In the genomic region with DNA sequence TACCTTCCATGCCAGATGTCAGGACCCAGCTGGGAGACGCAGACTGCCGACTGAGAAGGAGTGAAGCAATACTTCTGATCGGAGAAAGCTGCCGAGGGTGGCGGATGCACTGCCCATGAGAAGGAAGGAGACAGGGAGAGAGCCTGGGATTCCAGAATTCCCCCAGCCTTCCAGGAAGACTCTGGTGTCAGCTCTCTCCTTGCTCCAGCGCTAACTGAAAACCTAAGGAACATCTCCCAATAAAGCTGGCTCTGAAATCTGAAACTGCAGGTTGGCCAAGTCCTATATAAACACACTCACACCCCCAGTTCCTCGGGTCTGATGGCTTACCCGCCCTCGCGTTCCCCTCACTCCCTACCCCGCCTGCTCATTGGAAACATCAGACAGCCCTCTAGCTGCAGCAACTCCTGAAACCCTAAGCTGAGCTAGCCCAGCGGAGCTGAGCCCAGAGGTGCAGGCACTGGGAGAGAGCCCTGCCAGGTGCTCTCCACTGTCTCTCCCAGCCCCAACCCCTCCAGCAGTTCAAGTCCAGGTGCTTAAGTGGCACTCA, we compare ENCODE assay signal across 9 cellular contexts. TPM values are rescaled to one million over a fixed set of nuclear protein-coding genes. Genes with fewer than 3 reads are reported as not detected.
A peak's percentile ranks its signal among the peaks of the same experiment; 100 is the strongest.
DNase-seq lines count a peak whose midpoint lies in the region; ATAC-seq and TF ChIP-seq lines count a peak whose summit lies in the region.
"Had no signal": no experiment of that assay in that cellular context is flagged by ENCODE, and none has a peak within 500 bp of the region (broad histone marks: within the 10 kb centered on the region; RNA-seq: fewer than 3 reads in every experiment).

No MANE protein-coding gene starts in this region.

- H3K4me3 ChIP-seq in HFF-Myc (replicated peaks; ENCODE audit: low read depth, low read length): peak overlapping the region; percentile 5
- no peak overlapping the region for H3K4me3 ChIP-seq in PC-3 (ENCODE audit: low read length)
- no peak overlapping the region for H3K4me3 ChIP-seq in hepatocyte
- peak overlapping the region; percentile 34 for H3K4me3 ChIP-seq in skeletal muscle cell (ENCODE audit: low read depth, low read length)

- H3K9me2 ChIP-seq in PC-3 (replicated peaks; ENCODE audit: low read length) (no peaks in the 10 kb centered on the region), hepatocyte (replicated peaks; ENCODE audit: insufficient read depth) (no peaks in the 10 kb centered on the region)

- no peaks in the 10 kb centered on the region for H3K36me3 Mint-ChIP-seq in stimulated activated memory B cell treated with anti-CD40 and anti-IgM and Interleukin-4, amounts not matched to agents 10 μg/mL and 1 μg/mL and 100 μg/mL, for 72 hours
- no peaks in the 10 kb centered on the region for H3K36me3 Mint-ChIP-seq in natural killer cell treated with Interleukin-12 subunit alpha and Interleukin-12 subunit beta and Interleukin-15 and Interleukin-18, amount 100 ng/mL, for 72 hours

- H3F3A ChIP-seq in PC-3 (ENCODE audit: low read length, unreplicated experiment): no peaks in the 10 kb centered on the region

- no peaks in the 10 kb centered on the region for H3K9me3 ChIP-seq in PC-3 (ENCODE audit: low read length)
- H3K9me3 ChIP-seq in hepatocyte (ENCODE audit: low read depth): no peaks in the 10 kb centered on the region

- intact Hi-C loops in PC-3 (cut with micrococcal nuclease): no loop called here

- BruUV-seq in PC-3 (replicated peaks; lab: Mats Ljungman, UMichigan): no TSS peak

- H3K9me3 Mint-ChIP-seq in stimulated activated memory B cell treated with anti-CD40 and anti-IgM and Interleukin-4, amounts not matched to agents 10 μg/mL and 1 μg/mL and 100 μg/mL, for 72 hours: no peaks in the 10 kb centered on the region
- no peaks in the 10 kb centered on the region for H3K9me3 Mint-ChIP-seq in natural killer cell treated with Interleukin-12 subunit alpha and Interleukin-12 subunit beta and Interleukin-15 and Interleukin-18, amount 100 ng/mL, for 72 hours
- H3K9me3 Mint-ChIP-seq: activated CD8-positive, alpha-beta T cell treated with anti-CD3 and anti-CD28 coated beads for 36 hours had no signal

- CTCF ChIA-PET in PC-3 (lab: Charles Lee): no interaction called here

- H3K36me3 ChIP-seq in PC-3 (ENCODE audit: low read depth, low read length): no peaks in the 10 kb centered on the region
- no peaks in the 10 kb centered on the region for H3K36me3 ChIP-seq in hepatocyte (replicated peaks; ENCODE audit: insufficient read depth, low read depth)

- peaks cover 20% of the 10 kb centered on the region for H3K4me1 ChIP-seq in PC-3 (ENCODE audit: insufficient read depth, low read length)
- H3K4me1 ChIP-seq in hepatocyte (ENCODE audit: insufficient read depth): peaks cover 12% of the 10 kb centered on the region

- ATAC-seq in PC-3 (peak; percentile 21; the same call in 1 of the 2 replicates), HG03457 (IDR thresholded peaks at IDR 0.05; ENCODE audit: unreplicated experiment) (no peak)
- no peak for ATAC-seq in stimulated activated memory B cell treated with anti-CD40 and anti-IgM and Interleukin-4, amounts not matched to agents 10 μg/mL and 1 μg/mL and 100 μg/mL, for 72 hours
- ATAC-seq in natural killer cell treated with Interleukin-12 subunit alpha and Interleukin-12 subunit beta and Interleukin-15 and Interleukin-18, amount 100 ng/mL, for 72 hours: no peak
- ATAC-seq: activated CD8-positive, alpha-beta T cell treated with anti-CD3 and anti-CD28 coated beads for 36 hours had no signal

- H3K4me2 ChIP-seq in PC-3 (ENCODE audit: low read length) (no peak overlapping the region), hepatocyte (peak overlapping the region; percentile 74)

- no peak overlapping the region for H3K27ac ChIP-seq in PC-3 (ENCODE audit: low read length)
- H3K27ac ChIP-seq in hepatocyte: peak overlapping the region; percentile 41

- no peak overlapping the region for H3K9ac ChIP-seq in PC-3 (ENCODE audit: low read length)

- H3K27me3 Mint-ChIP-seq in stimulated activated memory B cell treated with anti-CD40 and anti-IgM and Interleukin-4, amounts not matched to agents 10 μg/mL and 1 μg/mL and 100 μg/mL, for 72 hours: peaks cover 26% of the 10 kb centered on the region
- peaks cover 34 to 56% of the 10 kb centered on the region in 2 donors for H3K27me3 Mint-ChIP-seq in natural killer cell treated with Interleukin-12 subunit alpha and Interleukin-12 subunit beta and Interleukin-15 and Interleukin-18, amount 100 ng/mL, for 72 hours

- DNase-seq in HFF-Myc (ENCODE audit: extremely low read depth, low read depth): no peak
- DNase-seq in PC-3: no peak
- DNase-seq in hepatocyte (ENCODE audit: low spot score): peak; percentile 56
- no peak for DNase-seq in skeletal muscle cell (ENCODE audit: low read depth)
- DNase-seq in central memory CD4-positive, alpha-beta T cell: no peak
- no peak for DNase-seq in natural killer cell treated with Interleukin-12 subunit alpha and Interleukin-12 subunit beta and Interleukin-15 and Interleukin-18, amount 100 ng/mL, for 72 hours (ENCODE audit: low spot score)
- DNase-seq: activated CD8-positive, alpha-beta T cell treated with anti-CD3 and anti-CD28 coated beads for 36 hours had no signal

- H3K79me2 ChIP-seq in PC-3 (ENCODE audit: low read length) (peaks cover 78% of the 10 kb centered on the region), hepatocyte (peaks cover 59% of the 10 kb centered on the region)

- H3K27ac Mint-ChIP-seq in stimulated activated memory B cell treated with anti-CD40 and anti-IgM and Interleukin-4, amounts not matched to agents 10 μg/mL and 1 μg/mL and 100 μg/mL, for 72 hours: no peak overlapping the region
- no peak overlapping the region for H3K27ac Mint-ChIP-seq in natural killer cell treated with Interleukin-12 subunit alpha and Interleukin-12 subunit beta and Interleukin-15 and Interleukin-18, amount 100 ng/mL, for 72 hours
- H3K27ac Mint-ChIP-seq: activated CD8-positive, alpha-beta T cell treated with anti-CD3 and anti-CD28 coated beads for 36 hours had no signal

- no peaks in the 10 kb centered on the region for H3K4me1 Mint-ChIP-seq in stimulated activated memory B cell treated with anti-CD40 and anti-IgM and Interleukin-4, amounts not matched to agents 10 μg/mL and 1 μg/mL and 100 μg/mL, for 72 hours
- H3K4me1 Mint-ChIP-seq in natural killer cell treated with Interleukin-12 subunit alpha and Interleukin-12 subunit beta and Interleukin-15 and Interleukin-18, amount 100 ng/mL, for 72 hours (ENCODE audit: low read depth in 2 of 2): no peaks in the 10 kb centered on the region

- no peak overlapping the region for H3K4me3 Mint-ChIP-seq in stimulated activated memory B cell treated with anti-CD40 and anti-IgM and Interleukin-4, amounts not matched to agents 10 μg/mL and 1 μg/mL and 100 μg/mL, for 72 hours
- no peak overlapping the region for H3K4me3 Mint-ChIP-seq in natural killer cell treated with Interleukin-12 subunit alpha and Interleukin-12 subunit beta and Interleukin-15 and Interleukin-18, amount 100 ng/mL, for 72 hours
- H3K4me3 Mint-ChIP-seq: activated CD8-positive, alpha-beta T cell treated with anti-CD3 and anti-CD28 coated beads for 36 hours had no signal

- TF ChIP-seq CTCF in HFF-Myc (IDR thresholded peaks at IDR 0.05; ENCODE audit: low read depth, low read length, missing control alignments) (peak; percentile 13), PC-3 (conservative IDR thresholded peaks at IDR 0.05; ENCODE audit: low read depth, low read length) (no peak), hepatocyte (IDR thresholded peaks at IDR 0.05; ENCODE audit: poor library complexity) (peak; percentile 30)

- POLR2A ChIA-PET in PC-3 (lab: Charles Lee; ENCODE audit: unreplicated experiment): interaction anchor here (0.6 kb wide), 2 partner anchors 13 to 17 kb away, joined by 3 to 6 read pairs; no protein-coding TSS in a partner anchor

- H4K20me1 ChIP-seq in PC-3 (ENCODE audit: low read length) (0 out of 2 replicates have a peak, but pooled peaks cover 4% of the 10 kb centered on the region), hepatocyte (ENCODE audit: insufficient read depth, poor library complexity, severe bottlenecking) (no peaks in the 10 kb centered on the region)

- WGBS in hepatocyte (ENCODE audit: low lambda C conversion rate, missing lambda C conversion rate): 4% methylated on average over 12 of the region's 12 CpGs

- no peak overlapping the region for H2AFZ ChIP-seq in PC-3 (ENCODE audit: low read length)
- H2AFZ ChIP-seq in hepatocyte: peak overlapping the region; percentile 29

- H3K27me3 ChIP-seq in PC-3 (ENCODE audit: low read length) (no peaks in the 10 kb centered on the region), hepatocyte (no peaks in the 10 kb centered on the region)

RNA-seq across cellular contexts. Expression of gene PLEKHA6, which starts 52.3 kb away (rescaled TPM):
- 53.8 and 64.3 TPM in 2 replicates for total RNA-seq in PC-3 (2014; rRNA removed)
- total RNA-seq in hepatocyte: 14.3 and 31.5 TPM in 2 replicates
- polyA plus RNA-seq in hepatocyte: 12.4 and 14.3 TPM in 2 replicates
- total RNA-seq in natural killer cell treated with Interleukin-12 subunit alpha and Interleukin-12 subunit beta and Interleukin-15 and Interleukin-18, amount 100 ng/mL, for 72 hours: under 1 TPM; 0.17 to 0.89 TPM

Comparison
In these comparisons a context has a peak if more than half of its experiments do, and no peak if none do; other contexts are left out.
1. H3K4me3 ChIP-seq: peak in HFF-Myc (single experiment) and skeletal muscle cell (single experiment); none in PC-3 (single experiment) and hepatocyte (single experiment).